8 cellular contexts compared by ENCODE assay signal in genomic region chrX:64205735-64206491, GRCh38. TPM values are rescaled to one million over a fixed set of nuclear protein-coding genes. Genes with fewer than 3 reads are reported as not detected.
DNase-seq lines count a peak whose midpoint lies in the region; TF ChIP-seq lines count a peak whose summit lies in the region.

No MANE protein-coding gene starts in this region.

- no peaks in the 10 kb centered on the region for H3K9me3 Mint-ChIP-seq in HFFc6
- no peaks in the 10 kb centered on the region for H3K9me3 Mint-ChIP-seq in activated naive CD8-positive, alpha-beta T cell (ENCODE audit: low read depth)
- peaks cover 5% of the 10 kb centered on the region for H3K9me3 Mint-ChIP-seq in glutamatergic neuron (ENCODE audit: unreplicated experiment)

- H3K9me3 ChIP-seq in SK-N-SH = no peaks in the 10 kb centered on the region
- H3K9me3 ChIP-seq in ovary = no peaks in the 10 kb centered on the region
- no peaks in the 10 kb centered on the region for H3K9me3 ChIP-seq in thyroid gland

- no peaks in the 10 kb centered on the region; the same call in 1 of the 2 replicates for H3K27me3 Mint-ChIP-seq in HFFc6 (ENCODE audit: insufficient read depth)
- H3K27me3 Mint-ChIP-seq in activated naive CD8-positive, alpha-beta T cell = no peaks in the 10 kb centered on the region
- peaks cover 4% of the 10 kb centered on the region for H3K27me3 Mint-ChIP-seq in glutamatergic neuron (ENCODE audit: unreplicated experiment)

- no peak for TF ChIP-seq EP300 in SK-N-SH (IDR thresholded peaks at IDR 0.05; ENCODE audit: borderline replicate concordance in 1 of 2, low read depth in 1 of 2, low read length in 1 of 2)
- no peak for TF ChIP-seq EP300 in ovary (IDR thresholded peaks at IDR 0.05)

- H3K36me3 ChIP-seq in SK-N-SH (replicated peaks in 1 of 2; ENCODE audit: control insufficient read depth in 1 of 2, insufficient read depth in 2 of 2, low read length in 1 of 2) (no peaks in the 10 kb centered on the region), ovary (no peaks in the 10 kb centered on the region), thyroid gland (no peaks in the 10 kb centered on the region)

- peak overlapping the region; percentile 71 for H3K9ac ChIP-seq in SK-N-SH

- H2AFZ ChIP-seq in SK-N-SH (ENCODE audit: low read depth) = peak overlapping the region; percentile 85

- peak; percentile 88 for DNase-seq in GM10248 (ENCODE audit: extremely low spot score)
- peak; percentile 90 for DNase-seq in HFFc6
- DNase-seq in NB4 (ENCODE audit: low read depth) = peak; percentile 94
- peak; percentile 93 for DNase-seq in SK-N-SH
- peak; percentile 87 for DNase-seq in glutamatergic neuron
- peak; percentile 93 to 95 (median 94) for DNase-seq in ovary
- peak; percentile 94 to 95 for DNase-seq in thyroid gland

- H3K4me1 ChIP-seq in SK-N-SH (ENCODE audit: control insufficient read depth in 1 of 2, insufficient read depth in 2 of 2, low read depth in 1 of 2, low read length in 1 of 2) = peaks cover 4 to 24% of the 10 kb centered on the region in 2 experiments; a peak in 1 of 4 replicates
- H3K4me1 ChIP-seq in ovary (ENCODE audit: insufficient read depth) = peaks cover 4% of the 10 kb centered on the region
- peaks cover 0 to 19% of the 10 kb centered on the region in 2 donors for H3K4me1 ChIP-seq in thyroid gland

- TF ChIP-seq POLR2A in NB4 (IDR thresholded peaks at IDR 0.05; ENCODE audit: extremely low read depth, insufficient read length) = peak; percentile 55
- TF ChIP-seq POLR2A in ovary (IDR thresholded peaks at IDR 0.05) = peak; percentile 58
- TF ChIP-seq POLR2A in thyroid gland (IDR thresholded peaks at IDR 0.05) = peak in 1 of 2 donors; percentile 80

- H3K27me3 ChIP-seq in SK-N-SH (ENCODE audit: insufficient read depth) (no peaks in the 10 kb centered on the region), ovary (no peaks in the 10 kb centered on the region), thyroid gland (no peaks in the 10 kb centered on the region)

- POLR2A ChIA-PET in GM10248 (lab: Yijun Ruan, JAX) (no interaction called here), SK-N-SH (lab: Yijun Ruan, JAX) (no interaction called here)

- 8% methylated on average over 8 of the region's 45 CpGs for WGBS in SK-N-SH (ENCODE audit: low lambda C conversion rate)
- 26 to 37% (median 34%) methylated on average over 43 to 45 of the region's 45 CpGs for WGBS in ovary, 3 donors
- 0% methylated on average over 3 of the region's 45 CpGs; no CpG with 5 or more reads in 1 of the 2 donors for WGBS in thyroid gland, 2 donors

- intact Hi-C loops in ovary (cut with DNase I) = no loop called here
- intact Hi-C loops in thyroid gland (cut with DNase I) = no loop called here

- no peaks in the 10 kb centered on the region for H3K79me2 ChIP-seq in SK-N-SH (ENCODE audit: insufficient read depth)

- CTCF ChIA-PET in GM10248 (lab: Yijun Ruan, JAX) (no interaction called here), SK-N-SH (lab: Yijun Ruan, JAX) (interaction anchor here (1.0 to 1.5 kb wide), 4 partner anchors 15 to 112 kb away, joined by 3 read pairs; no protein-coding TSS in a partner anchor)

- H3K27ac Mint-ChIP-seq in HFFc6 (peak overlapping the region; percentile 94), glutamatergic neuron (ENCODE audit: unreplicated experiment) (peak overlapping the region; percentile 79)
- H3K27ac Mint-ChIP-seq in activated naive CD8-positive, alpha-beta T cell = peak overlapping the region; percentile 89

- peak overlapping the region; percentile 95 for H3K4me2 ChIP-seq in SK-N-SH

- H3K4me3 Mint-ChIP-seq in HFFc6 (peak overlapping the region; percentile 89), glutamatergic neuron (ENCODE audit: unreplicated experiment) (peak overlapping the region; percentile 87)
- H3K4me3 Mint-ChIP-seq in activated naive CD8-positive, alpha-beta T cell = peak overlapping the region; percentile 87

- no peak for TF ChIP-seq CTCF in GM10248 (IDR thresholded peaks at IDR 0.05; ENCODE audit: control extremely low read depth, extremely low read depth, low read depth, missing control alignments)
- TF ChIP-seq CTCF in HFFc6 (IDR thresholded peaks at IDR 0.05) = no peak; the same call in 1 of the 2 replicates
- no peak for TF ChIP-seq CTCF in NB4 (IDR thresholded peaks at IDR 0.05; ENCODE audit: low read depth, low read length)
- TF ChIP-seq CTCF in SK-N-SH (IDR thresholded peaks at IDR 0.05) = peak; percentile 43
- peak; percentile 13 for TF ChIP-seq CTCF in glutamatergic neuron (IDR thresholded peaks at IDR 0.05; ENCODE audit: partially characterized antibody, unreplicated experiment)
- peak in 1 of 3 donors; percentile 14 for TF ChIP-seq CTCF in ovary (IDR thresholded peaks at IDR 0.05)
- TF ChIP-seq CTCF in thyroid gland (IDR thresholded peaks at IDR 0.05) = no peak

- no peaks in the 10 kb centered on the region for H3K9me2 ChIP-seq in SK-N-SH

- H3K4me3 ChIP-seq in NB4 (ENCODE audit: low read depth, low read length) (peak overlapping the region; percentile 66), SK-N-SH (ENCODE audit: low read depth in 2 of 2, low read length in 1 of 2) (peak overlapping the region; percentile 66 to 75), ovary (peak overlapping the region; percentile 72), thyroid gland (replicated peaks in 1 of 3) (peak overlapping the region; percentile 29 to 59 (median 52))

- H3K27ac ChIP-seq in SK-N-SH (ENCODE audit: low read depth in 2 of 2, low read length in 1 of 2) = peak overlapping the region; percentile 78 to 89
- peak overlapping the region; percentile 81 to 89 for H3K27ac ChIP-seq in ovary
- peak overlapping the region; percentile 65 to 89 (median 86) for H3K27ac ChIP-seq in thyroid gland

- peak; percentile 42 for TF ChIP-seq RAD21 in SK-N-SH (IDR thresholded peaks at IDR 0.05; ENCODE audit: low read length)

- H3F3A ChIP-seq in SK-N-SH (replicated peaks; ENCODE audit: insufficient read depth) = peaks cover 7% of the 10 kb centered on the region

- H3K4me1 Mint-ChIP-seq in HFFc6 (ENCODE audit: low read depth) (peaks cover 34% of the 10 kb centered on the region), glutamatergic neuron (ENCODE audit: low read depth, unreplicated experiment) (peaks cover 11% of the 10 kb centered on the region)
- H3K4me1 Mint-ChIP-seq in activated naive CD8-positive, alpha-beta T cell (ENCODE audit: low read depth) = peaks cover 7% of the 10 kb centered on the region

- H3K36me3 Mint-ChIP-seq in HFFc6 (ENCODE audit: low read depth) (no peaks in the 10 kb centered on the region), glutamatergic neuron (ENCODE audit: unreplicated experiment) (no peaks in the 10 kb centered on the region)
- no peaks in the 10 kb centered on the region for H3K36me3 Mint-ChIP-seq in activated naive CD8-positive, alpha-beta T cell

- 0 out of 2 replicates have a peak, but pooled peaks cover 5% of the 10 kb centered on the region for H4K20me1 ChIP-seq in SK-N-SH (ENCODE audit: insufficient read depth)

TF ChIP-seq in SK-N-SH, 30 proteins besides CTCF, POLR2A, EP300 and RAD21 (continues in another document):
- TF ChIP-seq ELF1 (IDR thresholded peaks at IDR 0.05) = 0 out of 2 replicates have a peak, but pooled peaks have one; percentile 15
- TF ChIP-seq ZBTB33 (IDR thresholded peaks at IDR 0.05; ENCODE audit: borderline replicate concordance, low read depth) = no peak
- peak; percentile 77 for TF ChIP-seq CHD2 (IDR thresholded peaks at IDR 0.05; ENCODE audit: low read length, partially characterized antibody)
- peak; percentile 52; the same call in 1 of the 2 replicates for TF ChIP-seq NRF1 (IDR thresholded peaks at IDR 0.05; ENCODE audit: low read depth, low read length)
- 0 out of 2 replicates have a peak, but pooled peaks have one; percentile 10 for TF ChIP-seq TCF12 (IDR thresholded peaks at IDR 0.05)
- peak; percentile 99 for TF ChIP-seq PBX3 (IDR thresholded peaks at IDR 0.05)

RNA-seq across cellular contexts. Expression of gene AMER1, which starts 0.4 kb away (rescaled TPM):
- 1 to 10 TPM; 1.6 to 2.1 (median 2.0) TPM for total RNA-seq in HFFc6 (2021; fragmentation: NEBNext Ultra II Directional; extraction: Animal tissue kit (Norgen Biotek cat#: 25700))
- polyA plus RNA-seq in SK-N-SH (2012; rRNA removed) (0.67 and 0.76 TPM in 2 replicates), ovary (1 to 10 TPM; 5.5 to 8.2 TPM)
- 0.67 and 0.77 TPM in 2 replicates for polyA plus RNA-seq in SK-N-SH (2012; cell fraction: cytosol; rRNA removed)
- polyA plus RNA-seq in SK-N-SH (2012; cell fraction: nucleus; rRNA removed) = 1.2 and 1.4 TPM in 2 replicates
- total RNA-seq in glutamatergic neuron (ENCODE audit: unreplicated experiment) (11.3 TPM), ovary (10 to 100 TPM in 6 of 7 donors, 1 to 10 TPM in 1; 8.2 to 25.9 (median 17.8) TPM), thyroid gland (1 to 10 TPM; 3.2 to 6.9 (median 4.3) TPM)

RNA-seq across cellular contexts. Expression of gene ASB12, which starts 24.5 kb away (rescaled TPM):
- not detected for total RNA-seq in HFFc6 (2021; fragmentation: NEBNext Ultra II Directional; extraction: Animal tissue kit (Norgen Biotek cat#: 25700))
- polyA plus RNA-seq in SK-N-SH (2012; rRNA removed) = 0.03 TPM in 1 of 2 replicates, not detected in the other
- polyA plus RNA-seq in SK-N-SH (2012; cell fraction: cytosol; rRNA removed) = 0.05 TPM in 2 replicates
- 0.07 TPM in 2 replicates for polyA plus RNA-seq in SK-N-SH (2012; cell fraction: nucleus; rRNA removed)
- total RNA-seq in glutamatergic neuron (ENCODE audit: unreplicated experiment) = 0.32 TPM
- 1 to 10 TPM in 2 of 7 donors, under 1 TPM in 5; 0.24 to 1.2 (median 0.60) TPM for total RNA-seq in ovary
- under 1 TPM; 0.46 to 0.62 TPM for polyA plus RNA-seq in ovary
- total RNA-seq in thyroid gland = not detected

Comparison
In these comparisons a context has a peak if more than half of its experiments do, and no peak if none do; other contexts are left out.
1. Peak in every context shown above with its lines: DNase-seq, H3K4me3 ChIP-seq and H3K27ac ChIP-seq.
2. CTCF ChIP-seq: peak in SK-N-SH (single experiment) and glutamatergic neuron (single experiment); none in GM10248 (single experiment), HFFc6 (single experiment), NB4 (single experiment) and thyroid gland (0 of 6).